Comparison of ENCODE assay signal across 1 cellular context in genomic region chr3:51955175-51955892, GRCh38.
TF ChIP-seq lines count a peak whose summit lies in the region.

Gene GPR62, plus strand, starts transcription at chr3:51955381. Its CDS starts 272 bp downstream, at chr3:51955653.

TF ChIP-seq in WTC11, 78 proteins besides CTCF, POLR2A, EP300 and RAD21 (continued from another document):
- TF ChIP-seq HMGXB4 (CRISPR knock-in tag; IDR thresholded peaks at IDR 0.05) (no peak), ATF1 (CRISPR knock-in tag; IDR thresholded peaks at IDR 0.05) (no peak), ESRRA (CRISPR knock-in tag; IDR thresholded peaks at IDR 0.05; ENCODE audit: borderline replicate concordance) (peak; percentile 85), SMAD4 (CRISPR knock-in tag; IDR thresholded peaks at IDR 0.05) (no peak), MXD4 (CRISPR knock-in tag; IDR thresholded peaks at IDR 0.05; ENCODE audit: borderline replicate concordance) (no peak), ATF6 (CRISPR knock-in tag; IDR thresholded peaks at IDR 0.05) (no peak), USF1 (CRISPR knock-in tag; IDR thresholded peaks at IDR 0.05) (no peak), SMAD3 (CRISPR knock-in tag; IDR thresholded peaks at IDR 0.05; ENCODE audit: borderline replicate concordance) (no peak; the same call in 1 of the 2 replicates), STAT6 (CRISPR knock-in tag; conservative IDR thresholded peaks at IDR 0.05; ENCODE audit: low read depth) (no peak), PRDM15 (CRISPR knock-in tag; IDR thresholded peaks at IDR 0.05) (peak; percentile 56; the same call in 1 of the 2 replicates), FOXP1 (CRISPR knock-in tag; IDR thresholded peaks at IDR 0.05; ENCODE audit: borderline replicate concordance) (no peak; the same call in 1 of the 2 replicates), ZBTB21 (CRISPR knock-in tag; IDR thresholded peaks at IDR 0.05; ENCODE audit: borderline replicate concordance) (0 out of 2 replicates have a peak, but pooled peaks have one; percentile 27), ZNF396 (CRISPR knock-in tag; IDR thresholded peaks at IDR 0.05; ENCODE audit: borderline replicate concordance) (no peak), ZNF121 (CRISPR knock-in tag; IDR thresholded peaks at IDR 0.05) (no peak), IRF2 (CRISPR knock-in tag; IDR thresholded peaks at IDR 0.05; ENCODE audit: borderline replicate concordance, low read depth) (no peak; the same call in 1 of the 2 replicates), NR3C1 (CRISPR knock-in tag; conservative IDR thresholded peaks at IDR 0.05; ENCODE audit: low read depth) (no peak), ERG (CRISPR knock-in tag; IDR thresholded peaks at IDR 0.05) (no peak)
TF ChIP-seq in WTC11: peak in this region for 13.
